2 cellular contexts compared by ENCODE assay signal in genomic region chr17:18733347-18733746, GRCh38. TPM values are rescaled to one million over a fixed set of nuclear protein-coding genes. Genes with fewer than 3 reads are reported as not detected.
"Had no signal": no experiment of that assay in that cellular context is flagged by ENCODE, and none has a peak within 500 bp of the region (broad histone marks: within the 10 kb centered on the region; RNA-seq: fewer than 3 reads in every experiment).

No MANE protein-coding gene starts in this region.

RNA-seq across cellular contexts. Expression of gene FBXW10, which starts 10.5 kb away (rescaled TPM):
- total RNA-seq: body of pancreas had no signal
- polyA plus RNA-seq: naive thymus-derived CD4-positive, alpha-beta T cell had no signal
